11 cellular contexts compared by ENCODE assay signal in genomic region chr11:95922099-95922498, GRCh38. TPM values are rescaled to one million over a fixed set of nuclear protein-coding genes. Genes with fewer than 3 reads are reported as not detected.
DNase-seq lines count a peak whose midpoint lies in the region; ATAC-seq and TF ChIP-seq lines count a peak whose summit lies in the region.
"Had no signal": no experiment of that assay in that cellular context is flagged by ENCODE, and none has a peak within 500 bp of the region (broad histone marks: within the 10 kb centered on the region; RNA-seq: fewer than 3 reads in every experiment).

No MANE protein-coding gene starts in this region.

- H3K9me3 Mint-ChIP-seq in activated B cell treated with CpG ODN at 0.5 μM for 24 hours, result no peaks in the 10 kb centered on the region

- DNase-seq in left ventricle myocardium inferior (no peak), Right ventricle myocardium inferior (ENCODE audit: missing footprints) (no peak), activated B cell treated with CpG ODN at 0.5 μM for 24 hours (no peak), hepatocyte (ENCODE audit: low spot score) (no peak), upper lobe of right lung (no peak), HuH-7.5 (ENCODE audit: low spot score) (no peak), tibial nerve (ENCODE audit: low spot score in 2 of 2) (no peak)
- DNase-seq: body of pancreas, SW 1271 had no signal

- H3K27ac ChIP-seq in left ventricle myocardium inferior (replicated peaks) (peak overlapping the region; percentile 92), hepatocyte (no peak overlapping the region), upper lobe of right lung (peak overlapping the region; percentile 6), tibial nerve (peak overlapping the region in 1 of 4 donors; percentile 98)

- H3K36me3 Mint-ChIP-seq in activated B cell treated with CpG ODN at 0.5 μM for 24 hours (ENCODE audit: low read depth), result peaks cover 11% of the 10 kb centered on the region

- no peaks in the 10 kb centered on the region for H4K20me1 ChIP-seq in hepatocyte (ENCODE audit: insufficient read depth, poor library complexity, severe bottlenecking)

- H3K4me3 Mint-ChIP-seq in activated B cell treated with CpG ODN at 0.5 μM for 24 hours, result peak overlapping the region; percentile 51

- no peak for TF ChIP-seq EP300 in tibial nerve (IDR thresholded peaks at IDR 0.05)

- WGBS in hepatocyte (ENCODE audit: low lambda C conversion rate, missing lambda C conversion rate), result 44% methylated on average over 2 of the region's 2 CpGs
- 47 to 52% methylated on average over 2 of the region's 2 CpGs for WGBS in tibial nerve, 2 donors

- H3K9me3 ChIP-seq in left ventricle myocardium inferior (replicated peaks), result no peaks in the 10 kb centered on the region
- H3K9me3 ChIP-seq in hepatocyte (ENCODE audit: low read depth), result no peaks in the 10 kb centered on the region
- H3K9me3 ChIP-seq in upper lobe of right lung, result no peaks in the 10 kb centered on the region
- H3K9me3 ChIP-seq in tibial nerve, result no peaks in the 10 kb centered on the region
- H3K9me3 ChIP-seq: body of pancreas had no signal

- H3K4me1 Mint-ChIP-seq in activated B cell treated with CpG ODN at 0.5 μM for 24 hours, result peaks cover 29% of the 10 kb centered on the region

- H3K4me2 ChIP-seq in hepatocyte, result peak overlapping the region; percentile 74

- H3K79me2 ChIP-seq in hepatocyte, result peaks cover 68% of the 10 kb centered on the region

- H3K27ac Mint-ChIP-seq in activated B cell treated with CpG ODN at 0.5 μM for 24 hours, result no peak overlapping the region

- POLR2A ChIA-PET in activated B cell treated with CpG ODN at 0.5 μM for 24 hours (lab: Charles Lee), result interaction anchor here (0.7 kb wide), 1 partner anchor 366 kb away, joined by 3 read pairs; no protein-coding TSS in a partner anchor

- intact Hi-C loops in left ventricle myocardium inferior (cut with micrococcal nuclease), result no loop called here
- intact Hi-C loops in Right ventricle myocardium inferior (cut with DNase I), result loop anchor here (5.0 kb wide), 1 partner anchor 420 kb away; the partner anchor contains the start of gene MAML2
- intact Hi-C loops in activated B cell treated with CpG ODN at 0.5 μM for 24 hours (cut with micrococcal nuclease), result loop anchor here (2.0 to 10.0 kb wide), 4 partner anchors 130 to 857 kb away; partner anchors contain the start of genes CEP57, MAML2 and SRSF8
- intact Hi-C loops in upper lobe of right lung (cut with DNase I), result no loop called here

- ATAC-seq in Right ventricle myocardium inferior, result no peak
- no peak for ATAC-seq in activated B cell treated with CpG ODN at 0.5 μM for 24 hours (ENCODE audit: low read depth)
- ATAC-seq in upper lobe of right lung, result no peak
- ATAC-seq in HG02840 (IDR thresholded peaks at IDR 0.05; ENCODE audit: low FRiP score, unreplicated experiment), result no peak
- ATAC-seq: body of pancreas, left lobe of liver had no signal

- no peaks in the 10 kb centered on the region for H3K27me3 ChIP-seq in left ventricle myocardium inferior (ENCODE audit: low read depth)
- H3K27me3 ChIP-seq in hepatocyte, result no peaks in the 10 kb centered on the region
- no peaks in the 10 kb centered on the region for H3K27me3 ChIP-seq in upper lobe of right lung
- H3K27me3 ChIP-seq in tibial nerve, result no peaks in the 10 kb centered on the region
- H3K27me3 ChIP-seq: body of pancreas had no signal

- no peak overlapping the region for H2AFZ ChIP-seq in hepatocyte

- peaks cover 5% of the 10 kb centered on the region for H3K27me3 Mint-ChIP-seq in activated B cell treated with CpG ODN at 0.5 μM for 24 hours

- no peak for TF ChIP-seq CTCF in left ventricle myocardium inferior (IDR thresholded peaks at IDR 0.05; ENCODE audit: borderline replicate concordance)
- no peak for TF ChIP-seq CTCF in activated B cell treated with CpG ODN at 0.5 μM for 24 hours (IDR thresholded peaks at IDR 0.05)
- no peak for TF ChIP-seq CTCF in hepatocyte (IDR thresholded peaks at IDR 0.05; ENCODE audit: poor library complexity)
- TF ChIP-seq CTCF in upper lobe of right lung (IDR thresholded peaks at IDR 0.05), result no peak
- TF ChIP-seq CTCF in tibial nerve (IDR thresholded peaks at IDR 0.05), result no peak

- peaks cover 78% of the 10 kb centered on the region for H3K4me1 ChIP-seq in left ventricle myocardium inferior
- H3K4me1 ChIP-seq in hepatocyte (ENCODE audit: insufficient read depth), result peaks cover 3% of the 10 kb centered on the region
- peaks cover 26% of the 10 kb centered on the region for H3K4me1 ChIP-seq in upper lobe of right lung
- peaks cover 0 to 70% (median 7%) of the 10 kb centered on the region in 4 donors for H3K4me1 ChIP-seq in tibial nerve

- no peaks in the 10 kb centered on the region for H3K9me2 ChIP-seq in hepatocyte (replicated peaks; ENCODE audit: insufficient read depth)

- no peaks in the 10 kb centered on the region for H3K36me3 ChIP-seq in left ventricle myocardium inferior
- H3K36me3 ChIP-seq in hepatocyte (replicated peaks; ENCODE audit: insufficient read depth, low read depth), result no peaks in the 10 kb centered on the region
- H3K36me3 ChIP-seq in upper lobe of right lung, result no peaks in the 10 kb centered on the region
- no peaks in the 10 kb centered on the region for H3K36me3 ChIP-seq in tibial nerve

- TF ChIP-seq POLR2A in tibial nerve (IDR thresholded peaks at IDR 0.05), result no peak

- CTCF ChIA-PET in activated B cell treated with CpG ODN at 0.5 μM for 24 hours (lab: Charles Lee), result interaction anchor here (1.3 kb wide), 1 partner anchor 421 kb away, joined by 4 read pairs; the partner anchor contains the start of gene MAML2

- peak overlapping the region; percentile 82 for H3K4me3 ChIP-seq in left ventricle myocardium inferior
- H3K4me3 ChIP-seq in hepatocyte, result no peak overlapping the region
- H3K4me3 ChIP-seq in upper lobe of right lung, result no peak overlapping the region
- peak overlapping the region in 1 of 4 donors; percentile 66 for H3K4me3 ChIP-seq in tibial nerve
- H3K4me3 ChIP-seq: body of pancreas had no signal

RNA-seq across cellular contexts. Expression of gene MTMR2, which starts 1.8 kb away (rescaled TPM):
- 16.7 TPM for total RNA-seq in left ventricle myocardium inferior
- total RNA-seq in Right ventricle myocardium inferior, result 14.7 TPM
- 22.6 and 25.1 TPM in 2 replicates for total RNA-seq in activated B cell treated with CpG ODN at 0.5 μM for 24 hours
- 26.4 and 36.6 TPM in 2 replicates for total RNA-seq in hepatocyte
- 20.6 and 22.9 TPM in 2 replicates for polyA plus RNA-seq in hepatocyte
- 27.0 TPM for total RNA-seq in upper lobe of right lung
- total RNA-seq in tibial nerve, result 10 to 100 TPM; 22.5 to 33.2 (median 27.5) TPM

Comparison
In these comparisons a context has a peak if more than half of its experiments do, and no peak if none do; other contexts are left out.
1. intact Hi-C loops: an anchor here in Right ventricle myocardium inferior (5.0 kb wide) and activated B cell treated with CpG ODN at 0.5 μM for 24 hours (2.0 to 10.0 kb wide); none called in left ventricle myocardium inferior and upper lobe of right lung.